ENCODE assay signal across 1 cellular context in genomic region chr4:97662133-97662532, GRCh38.
A peak's percentile ranks its signal among the peaks of the same experiment; 100 is the strongest.
TF ChIP-seq lines count a peak whose summit lies in the region.

No MANE protein-coding gene starts in this region.

TF ChIP-seq in SK-N-SH, 30 proteins besides CTCF, POLR2A, EP300 and RAD21 (continued from another document):
- TF ChIP-seq REST (IDR thresholded peaks at IDR 0.05; ENCODE audit: low read depth, low read length) (no peak), YY1 (IDR thresholded peaks at IDR 0.05; ENCODE audit: low read depth) (no peak), MXI1 (IDR thresholded peaks at IDR 0.05; ENCODE audit: low read depth, low read length) (no peak), FOXM1 (IDR thresholded peaks at IDR 0.05; ENCODE audit: low read depth) (no peak), ELF1 (IDR thresholded peaks at IDR 0.05) (no peak), RCOR1 (IDR thresholded peaks at IDR 0.05; ENCODE audit: low read length) (no peak), TAF1 (IDR thresholded peaks at IDR 0.05; ENCODE audit: borderline replicate concordance, low read depth, low read length) (no peak), POLR2AphosphoS5 (IDR thresholded peaks at IDR 0.05; ENCODE audit: low read depth, low read length) (no peak), GATA2 (CRISPR knock-in tag; IDR thresholded peaks at IDR 0.05) (no peak), SIN3A (IDR thresholded peaks at IDR 0.05; ENCODE audit: borderline replicate concordance, low read depth, low read length) (no peak), JUND (IDR thresholded peaks at IDR 0.05) (peak; percentile 55), USF1 (IDR thresholded peaks at IDR 0.05; ENCODE audit: borderline replicate concordance, low read depth) (no peak), RFX5 (IDR thresholded peaks at IDR 0.05; ENCODE audit: low read length) (no peak), NRF1 (IDR thresholded peaks at IDR 0.05; ENCODE audit: low read depth, low read length) (no peak), USF2 (IDR thresholded peaks at IDR 0.05; ENCODE audit: borderline replicate concordance, low read depth, low read length) (no peak), IRF3 (IDR thresholded peaks at IDR 0.05; ENCODE audit: low read depth, low read length) (no peak), CHD2 (IDR thresholded peaks at IDR 0.05; ENCODE audit: low read length, partially characterized antibody) (no peak), TCF12 (IDR thresholded peaks at IDR 0.05) (peak; percentile 46), TEAD4 (IDR thresholded peaks at IDR 0.05; ENCODE audit: borderline replicate concordance, insufficient read depth) (peak; percentile 44; the same call in 1 of the 2 replicates), EZH2phosphoT487 (IDR thresholded peaks at IDR 0.05; ENCODE audit: borderline replicate concordance, low read depth) (no peak), FOXJ3 (CRISPR knock-in tag; IDR thresholded peaks at IDR 0.05) (no peak), SMC3 (IDR thresholded peaks at IDR 0.05; ENCODE audit: low read depth, low read length) (no peak), FOSL2 (IDR thresholded peaks at IDR 0.05; ENCODE audit: borderline replicate concordance, low read depth) (peak; percentile 45; the same call in 1 of the 2 replicates)
TF ChIP-seq in SK-N-SH: peak in this region for 7.
